Comparison of ENCODE assay signal across 11 cellular contexts in the genomic region with DNA sequence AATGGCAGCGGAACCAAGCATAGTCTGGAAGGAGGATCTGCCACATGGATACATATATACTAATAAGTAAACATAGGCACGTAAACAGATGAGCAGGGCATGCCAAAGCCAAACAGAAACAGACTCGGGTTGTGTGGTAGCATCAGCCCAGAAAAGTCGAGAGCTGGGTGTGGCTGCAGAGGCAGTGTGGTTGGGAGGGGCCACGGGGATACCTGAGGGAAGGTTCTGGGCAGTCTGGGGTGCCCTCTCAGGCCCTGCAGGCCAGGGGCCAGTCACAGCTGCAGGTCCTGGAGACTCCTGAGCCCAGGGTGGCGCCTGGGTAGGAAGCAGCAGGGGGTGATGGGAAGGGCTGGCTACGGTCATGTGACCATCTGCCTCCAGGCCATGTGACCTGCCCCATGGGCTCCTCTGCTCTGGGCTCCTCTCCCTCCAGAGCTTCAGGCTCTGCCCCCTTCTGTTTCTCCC. TPM values are rescaled to one million over a fixed set of nuclear protein-coding genes. Genes with fewer than 3 reads are reported as not detected.
DNase-seq lines count a peak whose midpoint lies in the region; ATAC-seq and TF ChIP-seq lines count a peak whose summit lies in the region.
"Had no signal": no experiment of that assay in that cellular context is flagged by ENCODE, and none has a peak within 500 bp of the region (broad histone marks: within the 10 kb centered on the region; RNA-seq: fewer than 3 reads in every experiment).

No MANE protein-coding gene starts in this region.

- no peak for TF ChIP-seq EP300 in upper lobe of left lung (IDR thresholded peaks at IDR 0.05)

- no peak overlapping the region for H3K9ac ChIP-seq in SK-N-MC (ENCODE audit: insufficient read length)
- H3K9ac ChIP-seq: BLaER1 had no signal

- H3K36me3 ChIP-seq in SK-N-MC (ENCODE audit: insufficient read depth, low read length) (peaks cover 4% of the 10 kb centered on the region; the same call in 1 of the 2 replicates), upper lobe of left lung (peaks cover 0 to 16% (median 2%) of the 10 kb centered on the region in 4 donors)

- no peak for TF ChIP-seq CTCF in upper lobe of left lung (IDR thresholded peaks at IDR 0.05)

- 63 to 73% methylated on average over 6 to 7 of the region's 7 CpGs for WGBS in upper lobe of left lung, 2 donors

- no peak overlapping the region for H3K27ac ChIP-seq in SK-N-MC
- peak overlapping the region in 3 of 4 donors; percentile 22 to 63 (median 32) for H3K27ac ChIP-seq in upper lobe of left lung
- H3K27ac ChIP-seq: BLaER1, HL-60 had no signal

- H3K9me3 ChIP-seq in SK-N-MC (ENCODE audit: low read depth, low read length) (no peaks in the 10 kb centered on the region), upper lobe of left lung (no peaks in the 10 kb centered on the region)
- H3K9me3 ChIP-seq: BLaER1 had no signal

- TF ChIP-seq POLR2A in upper lobe of left lung (IDR thresholded peaks at IDR 0.05), result no peak

- ATAC-seq in upper lobe of left lung (ENCODE audit: low FRiP score in 2 of 2) (peak in 1 of 2 donors; percentile 4), GM21390 (IDR thresholded peaks at IDR 0.05; ENCODE audit: unreplicated experiment) (no peak)

- peaks cover 0 to 17% (median 8%) of the 10 kb centered on the region in 4 donors for H3K4me1 ChIP-seq in upper lobe of left lung
- H3K4me1 ChIP-seq: BLaER1 had no signal

- H3K36me3 Mint-ChIP-seq in activated T-cell treated with anti-CD3 and anti-CD28 coated beads, Interleukin-2, amount 50 U/mL, for 24 hours (ENCODE audit: low read depth), result peaks cover 56% of the 10 kb centered on the region

- H3K4me1 Mint-ChIP-seq in activated T-cell treated with anti-CD3 and anti-CD28 coated beads, Interleukin-2, amount 50 U/mL, for 24 hours (ENCODE audit: low read depth), result peaks cover 12% of the 10 kb centered on the region

- no peaks in the 10 kb centered on the region for H3K27me3 ChIP-seq in upper lobe of left lung
- H3K27me3 ChIP-seq: BLaER1 had no signal

- no peaks in the 10 kb centered on the region for H3K27me3 Mint-ChIP-seq in activated T-cell treated with anti-CD3 and anti-CD28 coated beads, Interleukin-2, amount 50 U/mL, for 24 hours

- peak overlapping the region; percentile 57 for H3K27ac Mint-ChIP-seq in activated T-cell treated with anti-CD3 and anti-CD28 coated beads, Interleukin-2, amount 50 U/mL, for 24 hours
- H3K27ac Mint-ChIP-seq: activated T-helper 2 cell treated with anti-CD3 and anti-CD28 coated beads, Interferon-gamma antibody, Interleukin-2, Interleukin-4, amounts not matched to agents 10 μg/mL and 5 μg/mL and 100 μg/mL, durations not matched to agents 14 hours and 24 hours and 36 hours had no signal

- DNase-seq in activated T-cell treated with anti-CD3 and anti-CD28 coated beads, Interleukin-2, amount 50 U/mL, for 24 hours, result no peak
- no peak for DNase-seq in activated T-cell treated with anti-CD3 and anti-CD28 coated beads, Interleukin-2, amount 50 U/mL, for 1 hour
- DNase-seq in SK-N-MC (ENCODE audit: low read depth, low spot score) (no peak), iPS DF 19.7 (ENCODE audit: low read depth, low spot score) (peak; percentile 30), upper lobe of left lung (no peak), middle frontal gyrus (ENCODE audit: extremely low spot score, low spot score) (no peak)
- DNase-seq in central memory CD4-positive, alpha-beta T cell, result no peak

- H3K4me3 Mint-ChIP-seq in activated T-cell treated with anti-CD3 and anti-CD28 coated beads, Interleukin-2, amount 50 U/mL, for 24 hours, result no peak overlapping the region

- H3K9me3 Mint-ChIP-seq in activated T-cell treated with anti-CD3 and anti-CD28 coated beads, Interleukin-2, amount 50 U/mL, for 24 hours, result no peaks in the 10 kb centered on the region
- H3K9me3 Mint-ChIP-seq: activated T-helper 2 cell treated with anti-CD3 and anti-CD28 coated beads, Interferon-gamma antibody, Interleukin-2, Interleukin-4, amounts not matched to agents 10 μg/mL and 5 μg/mL and 100 μg/mL, durations not matched to agents 14 hours and 24 hours and 36 hours had no signal

- H3K4me3 ChIP-seq in SK-N-MC (peak overlapping the region; percentile 49), upper lobe of left lung (peak overlapping the region in 1 of 4 donors; percentile 17)
- H3K4me3 ChIP-seq: BLaER1 had no signal

RNA-seq across cellular contexts. Expression of a gene that starts 42.8 kb away (rescaled TPM):
- total RNA-seq in upper lobe of left lung, result 10 to 100 TPM in 5 of 6 donors, 1 to 10 TPM in 1; 9.2 to 32.4 (median 21.2) TPM
